ENCODE assay signal across 1 cellular context in the genomic region with DNA sequence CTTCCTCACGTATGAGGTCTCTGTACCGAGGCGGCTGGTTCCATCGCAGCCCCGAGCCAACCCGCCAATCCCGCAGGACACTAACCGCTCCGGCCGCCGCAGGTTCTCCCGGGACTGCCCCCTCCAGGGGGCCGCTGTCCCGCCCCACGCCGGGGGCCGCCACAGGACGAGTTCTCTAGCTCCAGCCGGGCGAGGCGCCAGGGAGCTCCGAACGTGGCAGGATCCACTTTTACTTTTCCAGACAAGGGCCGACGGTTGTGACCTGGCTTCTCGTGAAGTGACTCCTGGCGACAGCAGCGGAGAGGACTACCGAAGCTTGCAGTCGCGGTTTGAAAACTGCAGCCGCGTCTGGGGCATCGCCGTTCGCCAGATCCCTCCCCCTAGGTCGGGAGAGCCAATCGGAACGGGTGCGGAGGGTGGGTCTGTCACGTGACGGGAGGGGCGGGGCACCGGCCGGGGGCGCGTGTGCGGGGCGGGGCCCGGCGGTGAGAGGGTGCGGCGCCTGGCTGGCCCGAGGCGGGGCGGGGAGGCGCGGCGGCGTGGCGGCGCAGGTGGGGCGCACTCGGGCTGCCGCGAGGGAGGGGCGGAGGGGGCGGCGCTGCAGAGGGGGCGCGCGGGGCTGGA.
TF ChIP-seq lines count a peak whose summit lies in the region.

A gene (minus strand): TSS at position 331 of the 624 bp plus-strand sequence. CDS start 8,195 bp downstream, outside the sequence.

TF ChIP-seq in HepG2, 621 proteins besides CTCF, POLR2A, EP300 and RAD21 (continued from another document and continues in another):
- TF ChIP-seq, protein P1, sequence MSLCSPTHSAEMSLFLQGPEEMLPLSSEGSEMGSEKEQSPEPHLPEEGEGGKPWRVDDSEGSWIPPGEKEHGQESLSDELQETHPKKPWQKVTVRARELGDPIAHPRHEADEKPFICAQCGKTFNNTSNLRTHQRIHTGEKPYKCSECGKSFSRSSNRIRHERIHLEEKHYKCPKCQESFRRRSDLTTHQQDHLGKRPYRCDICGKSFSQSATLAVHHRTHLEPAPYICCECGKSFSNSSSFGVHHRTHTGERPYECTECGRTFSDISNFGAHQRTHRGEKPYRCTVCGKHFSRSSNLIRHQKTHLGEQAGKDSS (CRISPR knock-in tag; IDR thresholded peaks at IDR 0.05; ENCODE audit: borderline replicate concordance, low read depth): no peak
- TF ChIP-seq FLYWCH1 (CRISPR knock-in tag; IDR thresholded peaks at IDR 0.05): no peak
- no peak for TF ChIP-seq JARID2 (CRISPR knock-in tag; IDR thresholded peaks at IDR 0.05; ENCODE audit: insufficient replicate concordance)
- TF ChIP-seq CAMTA2 (CRISPR knock-in tag; IDR thresholded peaks at IDR 0.05; ENCODE audit: borderline replicate concordance): no peak
- peak; percentile 24; the same call in 1 of the 2 replicates for TF ChIP-seq ZNF558 (CRISPR knock-in tag; IDR thresholded peaks at IDR 0.05; ENCODE audit: borderline replicate concordance)
- peak; percentile 68; the same call in 1 of the 2 replicates for TF ChIP-seq ZNF790 (CRISPR knock-in tag; IDR thresholded peaks at IDR 0.05; ENCODE audit: borderline replicate concordance)
- no peak; the same call in 1 of the 2 replicates for TF ChIP-seq TGIF2 (CRISPR knock-in tag; IDR thresholded peaks at IDR 0.05)
- TF ChIP-seq KDM3A (CRISPR knock-in tag; IDR thresholded peaks at IDR 0.05; ENCODE audit: low read depth): 0 out of 2 replicates have a peak, but pooled peaks have one; percentile 31
- TF ChIP-seq PHB2 (IDR thresholded peaks at IDR 0.05; ENCODE audit: partially characterized antibody): no peak
- peak; percentile 52; the same call in 1 of the 2 replicates for TF ChIP-seq GATAD1 (CRISPR knock-in tag; IDR thresholded peaks at IDR 0.05)
- peak; percentile 87; the same call in 1 of the 2 replicates for TF ChIP-seq MAZ (IDR thresholded peaks at IDR 0.05; ENCODE audit: borderline replicate concordance, low read depth, low read length)
- peak; percentile 45; the same call in 1 of the 2 replicates for TF ChIP-seq MAZ (CRISPR knock-in tag; IDR thresholded peaks at IDR 0.05; ENCODE audit: low read depth)
- TF ChIP-seq ZFP62 (CRISPR knock-in tag; IDR thresholded peaks at IDR 0.05): no peak
- peak; percentile 96 for TF ChIP-seq RAD51 (IDR thresholded peaks at IDR 0.05; ENCODE audit: borderline replicate concordance)
- TF ChIP-seq, protein P2, sequence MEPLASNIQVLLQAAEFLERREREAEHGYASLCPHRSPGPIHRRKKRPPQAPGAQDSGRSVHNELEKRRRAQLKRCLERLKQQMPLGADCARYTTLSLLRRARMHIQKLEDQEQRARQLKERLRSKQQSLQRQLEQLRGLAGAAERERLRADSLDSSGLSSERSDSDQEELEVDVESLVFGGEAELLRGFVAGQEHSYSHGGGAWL (CRISPR knock-in tag; IDR thresholded peaks at IDR 0.05): no peak
- TF ChIP-seq PAF1 (CRISPR knock-in tag; IDR thresholded peaks at IDR 0.05): no peak
- TF ChIP-seq, protein P3, sequence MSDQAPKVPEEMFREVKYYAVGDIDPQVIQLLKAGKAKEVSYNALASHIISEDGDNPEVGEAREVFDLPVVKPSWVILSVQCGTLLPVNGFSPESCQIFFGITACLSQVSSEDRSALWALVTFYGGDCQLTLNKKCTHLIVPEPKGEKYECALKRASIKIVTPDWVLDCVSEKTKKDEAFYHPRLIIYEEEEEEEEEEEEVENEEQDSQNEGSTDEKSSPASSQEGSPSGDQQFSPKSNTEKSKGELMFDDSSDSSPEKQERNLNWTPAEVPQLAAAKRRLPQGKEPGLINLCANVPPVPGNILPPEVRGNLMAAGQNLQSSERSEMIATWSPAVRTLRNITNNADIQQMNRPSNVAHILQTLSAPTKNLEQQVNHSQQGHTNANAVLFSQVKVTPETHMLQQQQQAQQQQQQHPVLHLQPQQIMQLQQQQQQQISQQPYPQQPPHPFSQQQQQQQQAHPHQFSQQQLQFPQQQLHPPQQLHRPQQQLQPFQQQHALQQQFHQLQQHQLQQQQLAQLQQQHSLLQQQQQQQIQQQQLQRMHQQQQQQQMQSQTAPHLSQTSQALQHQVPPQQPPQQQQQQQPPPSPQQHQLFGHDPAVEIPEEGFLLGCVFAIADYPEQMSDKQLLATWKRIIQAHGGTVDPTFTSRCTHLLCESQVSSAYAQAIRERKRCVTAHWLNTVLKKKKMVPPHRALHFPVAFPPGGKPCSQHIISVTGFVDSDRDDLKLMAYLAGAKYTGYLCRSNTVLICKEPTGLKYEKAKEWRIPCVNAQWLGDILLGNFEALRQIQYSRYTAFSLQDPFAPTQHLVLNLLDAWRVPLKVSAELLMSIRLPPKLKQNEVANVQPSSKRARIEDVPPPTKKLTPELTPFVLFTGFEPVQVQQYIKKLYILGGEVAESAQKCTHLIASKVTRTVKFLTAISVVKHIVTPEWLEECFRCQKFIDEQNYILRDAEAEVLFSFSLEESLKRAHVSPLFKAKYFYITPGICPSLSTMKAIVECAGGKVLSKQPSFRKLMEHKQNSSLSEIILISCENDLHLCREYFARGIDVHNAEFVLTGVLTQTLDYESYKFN (CRISPR knock-in tag; conservative IDR thresholded peaks at IDR 0.05): 0 out of 2 replicates have a peak, but pooled peaks have one; percentile 25
- TF ChIP-seq STAT5B (CRISPR knock-in tag; IDR thresholded peaks at IDR 0.05): peak; percentile 57; the same call in 1 of the 2 replicates
- TF ChIP-seq ZNF343 (CRISPR knock-in tag; IDR thresholded peaks at IDR 0.05): no peak; the same call in 1 of the 2 replicates
- no peak for TF ChIP-seq ZNF253 (CRISPR knock-in tag; IDR thresholded peaks at IDR 0.05; ENCODE audit: borderline replicate concordance)
- TF ChIP-seq, protein P4, sequence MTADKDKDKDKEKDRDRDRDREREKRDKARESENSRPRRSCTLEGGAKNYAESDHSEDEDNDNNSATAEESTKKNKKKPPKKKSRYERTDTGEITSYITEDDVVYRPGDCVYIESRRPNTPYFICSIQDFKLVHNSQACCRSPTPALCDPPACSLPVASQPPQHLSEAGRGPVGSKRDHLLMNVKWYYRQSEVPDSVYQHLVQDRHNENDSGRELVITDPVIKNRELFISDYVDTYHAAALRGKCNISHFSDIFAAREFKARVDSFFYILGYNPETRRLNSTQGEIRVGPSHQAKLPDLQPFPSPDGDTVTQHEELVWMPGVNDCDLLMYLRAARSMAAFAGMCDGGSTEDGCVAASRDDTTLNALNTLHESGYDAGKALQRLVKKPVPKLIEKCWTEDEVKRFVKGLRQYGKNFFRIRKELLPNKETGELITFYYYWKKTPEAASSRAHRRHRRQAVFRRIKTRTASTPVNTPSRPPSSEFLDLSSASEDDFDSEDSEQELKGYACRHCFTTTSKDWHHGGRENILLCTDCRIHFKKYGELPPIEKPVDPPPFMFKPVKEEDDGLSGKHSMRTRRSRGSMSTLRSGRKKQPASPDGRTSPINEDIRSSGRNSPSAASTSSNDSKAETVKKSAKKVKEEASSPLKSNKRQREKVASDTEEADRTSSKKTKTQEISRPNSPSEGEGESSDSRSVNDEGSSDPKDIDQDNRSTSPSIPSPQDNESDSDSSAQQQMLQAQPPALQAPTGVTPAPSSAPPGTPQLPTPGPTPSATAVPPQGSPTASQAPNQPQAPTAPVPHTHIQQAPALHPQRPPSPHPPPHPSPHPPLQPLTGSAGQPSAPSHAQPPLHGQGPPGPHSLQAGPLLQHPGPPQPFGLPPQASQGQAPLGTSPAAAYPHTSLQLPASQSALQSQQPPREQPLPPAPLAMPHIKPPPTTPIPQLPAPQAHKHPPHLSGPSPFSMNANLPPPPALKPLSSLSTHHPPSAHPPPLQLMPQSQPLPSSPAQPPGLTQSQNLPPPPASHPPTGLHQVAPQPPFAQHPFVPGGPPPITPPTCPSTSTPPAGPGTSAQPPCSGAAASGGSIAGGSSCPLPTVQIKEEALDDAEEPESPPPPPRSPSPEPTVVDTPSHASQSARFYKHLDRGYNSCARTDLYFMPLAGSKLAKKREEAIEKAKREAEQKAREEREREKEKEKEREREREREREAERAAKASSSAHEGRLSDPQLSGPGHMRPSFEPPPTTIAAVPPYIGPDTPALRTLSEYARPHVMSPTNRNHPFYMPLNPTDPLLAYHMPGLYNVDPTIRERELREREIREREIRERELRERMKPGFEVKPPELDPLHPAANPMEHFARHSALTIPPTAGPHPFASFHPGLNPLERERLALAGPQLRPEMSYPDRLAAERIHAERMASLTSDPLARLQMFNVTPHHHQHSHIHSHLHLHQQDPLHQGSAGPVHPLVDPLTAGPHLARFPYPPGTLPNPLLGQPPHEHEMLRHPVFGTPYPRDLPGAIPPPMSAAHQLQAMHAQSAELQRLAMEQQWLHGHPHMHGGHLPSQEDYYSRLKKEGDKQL (CRISPR knock-in tag; IDR thresholded peaks at IDR 0.05; ENCODE audit: low read depth): no peak; the same call in 1 of the 2 replicates
- no peak for TF ChIP-seq ZNF878 (CRISPR knock-in tag; IDR thresholded peaks at IDR 0.05)
- TF ChIP-seq ZNF337 (CRISPR knock-in tag; IDR thresholded peaks at IDR 0.05; ENCODE audit: borderline replicate concordance, low read depth): no peak
- TF ChIP-seq, protein P5, sequence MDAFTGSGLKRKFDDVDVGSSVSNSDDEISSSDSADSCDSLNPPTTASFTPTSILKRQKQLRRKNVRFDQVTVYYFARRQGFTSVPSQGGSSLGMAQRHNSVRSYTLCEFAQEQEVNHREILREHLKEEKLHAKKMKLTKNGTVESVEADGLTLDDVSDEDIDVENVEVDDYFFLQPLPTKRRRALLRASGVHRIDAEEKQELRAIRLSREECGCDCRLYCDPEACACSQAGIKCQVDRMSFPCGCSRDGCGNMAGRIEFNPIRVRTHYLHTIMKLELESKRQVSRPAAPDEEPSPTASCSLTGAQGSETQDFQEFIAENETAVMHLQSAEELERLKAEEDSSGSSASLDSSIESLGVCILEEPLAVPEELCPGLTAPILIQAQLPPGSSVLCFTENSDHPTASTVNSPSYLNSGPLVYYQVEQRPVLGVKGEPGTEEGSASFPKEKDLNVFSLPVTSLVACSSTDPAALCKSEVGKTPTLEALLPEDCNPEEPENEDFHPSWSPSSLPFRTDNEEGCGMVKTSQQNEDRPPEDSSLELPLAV (CRISPR knock-in tag; conservative IDR thresholded peaks at IDR 0.05; ENCODE audit: low read depth): no peak
- TF ChIP-seq, protein P6, sequence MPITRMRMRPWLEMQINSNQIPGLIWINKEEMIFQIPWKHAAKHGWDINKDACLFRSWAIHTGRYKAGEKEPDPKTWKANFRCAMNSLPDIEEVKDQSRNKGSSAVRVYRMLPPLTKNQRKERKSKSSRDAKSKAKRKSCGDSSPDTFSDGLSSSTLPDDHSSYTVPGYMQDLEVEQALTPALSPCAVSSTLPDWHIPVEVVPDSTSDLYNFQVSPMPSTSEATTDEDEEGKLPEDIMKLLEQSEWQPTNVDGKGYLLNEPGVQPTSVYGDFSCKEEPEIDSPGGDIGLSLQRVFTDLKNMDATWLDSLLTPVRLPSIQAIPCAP (CRISPR knock-in tag; IDR thresholded peaks at IDR 0.05; ENCODE audit: low read depth): no peak
- TF ChIP-seq RFXAP (CRISPR knock-in tag; IDR thresholded peaks at IDR 0.05; ENCODE audit: borderline replicate concordance): peak; percentile 78; the same call in 1 of the 2 replicates
- no peak for TF ChIP-seq GFI1 (CRISPR knock-in tag; IDR thresholded peaks at IDR 0.05; ENCODE audit: borderline replicate concordance)
- TF ChIP-seq, protein P7, sequence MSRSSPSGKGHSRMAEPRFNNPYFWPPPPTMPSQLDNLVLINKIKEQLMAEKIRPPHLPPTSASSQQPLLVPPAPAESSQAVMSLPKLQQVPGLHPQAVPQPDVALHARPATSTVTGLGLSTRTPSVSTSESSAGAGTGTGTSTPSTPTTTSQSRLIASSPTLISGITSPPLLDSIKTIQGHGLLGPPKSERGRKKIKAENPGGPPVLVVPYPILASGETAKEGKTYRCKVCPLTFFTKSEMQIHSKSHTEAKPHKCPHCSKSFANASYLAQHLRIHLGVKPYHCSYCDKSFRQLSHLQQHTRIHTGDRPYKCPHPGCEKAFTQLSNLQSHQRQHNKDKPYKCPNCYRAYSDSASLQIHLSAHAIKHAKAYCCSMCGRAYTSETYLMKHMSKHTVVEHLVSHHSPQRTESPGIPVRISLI (CRISPR knock-in tag; IDR thresholded peaks at IDR 0.05; ENCODE audit: borderline replicate concordance): no peak
- peak; percentile 66; the same call in 1 of the 2 replicates for TF ChIP-seq ARNTL (CRISPR knock-in tag; IDR thresholded peaks at IDR 0.05)
- TF ChIP-seq SMAD9 (CRISPR knock-in tag; IDR thresholded peaks at IDR 0.05): no peak
- TF ChIP-seq ZNF496 (CRISPR knock-in tag; IDR thresholded peaks at IDR 0.05; ENCODE audit: insufficient replicate concordance): no peak
- no peak for TF ChIP-seq ZNF564 (CRISPR knock-in tag; IDR thresholded peaks at IDR 0.05)
- TF ChIP-seq ZNF841 (CRISPR knock-in tag; IDR thresholded peaks at IDR 0.05; ENCODE audit: borderline replicate concordance): no peak
- 0 out of 2 replicates have a peak, but pooled peaks have one; percentile 69 for TF ChIP-seq NCOA5 (CRISPR knock-in tag; IDR thresholded peaks at IDR 0.05)
- TF ChIP-seq AKAP8 (CRISPR knock-in tag; IDR thresholded peaks at IDR 0.05): no peak
- no peak for TF ChIP-seq ZNF672 (CRISPR knock-in tag; IDR thresholded peaks at IDR 0.05)
- no peak; the same call in 1 of the 2 replicates for TF ChIP-seq SALL1 (CRISPR knock-in tag; IDR thresholded peaks at IDR 0.05)
- TF ChIP-seq, protein P8, sequence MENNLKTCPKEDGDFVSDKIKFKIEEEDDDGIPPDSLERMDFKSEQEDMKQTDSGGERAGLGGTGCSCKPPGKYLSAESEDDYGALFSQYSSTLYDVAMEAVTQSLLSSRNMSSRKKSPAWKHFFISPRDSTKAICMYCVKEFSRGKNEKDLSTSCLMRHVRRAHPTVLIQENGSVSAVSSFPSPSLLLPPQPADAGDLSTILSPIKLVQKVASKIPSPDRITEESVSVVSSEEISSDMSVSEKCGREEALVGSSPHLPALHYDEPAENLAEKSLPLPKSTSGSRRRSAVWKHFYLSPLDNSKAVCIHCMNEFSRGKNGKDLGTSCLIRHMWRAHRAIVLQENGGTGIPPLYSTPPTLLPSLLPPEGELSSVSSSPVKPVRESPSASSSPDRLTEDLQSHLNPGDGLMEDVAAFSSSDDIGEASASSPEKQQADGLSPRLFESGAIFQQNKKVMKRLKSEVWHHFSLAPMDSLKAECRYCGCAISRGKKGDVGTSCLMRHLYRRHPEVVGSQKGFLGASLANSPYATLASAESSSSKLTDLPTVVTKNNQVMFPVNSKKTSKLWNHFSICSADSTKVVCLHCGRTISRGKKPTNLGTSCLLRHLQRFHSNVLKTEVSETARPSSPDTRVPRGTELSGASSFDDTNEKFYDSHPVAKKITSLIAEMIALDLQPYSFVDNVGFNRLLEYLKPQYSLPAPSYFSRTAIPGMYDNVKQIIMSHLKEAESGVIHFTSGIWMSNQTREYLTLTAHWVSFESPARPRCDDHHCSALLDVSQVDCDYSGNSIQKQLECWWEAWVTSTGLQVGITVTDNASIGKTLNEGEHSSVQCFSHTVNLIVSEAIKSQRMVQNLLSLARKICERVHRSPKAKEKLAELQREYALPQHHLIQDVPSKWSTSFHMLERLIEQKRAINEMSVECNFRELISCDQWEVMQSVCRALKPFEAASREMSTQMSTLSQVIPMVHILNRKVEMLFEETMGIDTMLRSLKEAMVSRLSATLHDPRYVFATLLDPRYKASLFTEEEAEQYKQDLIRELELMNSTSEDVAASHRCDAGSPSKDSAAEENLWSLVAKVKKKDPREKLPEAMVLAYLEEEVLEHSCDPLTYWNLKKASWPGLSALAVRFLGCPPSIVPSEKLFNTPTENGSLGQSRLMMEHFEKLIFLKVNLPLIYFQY (CRISPR knock-in tag; IDR thresholded peaks at IDR 0.05; ENCODE audit: borderline replicate concordance): 0 out of 2 replicates have a peak, but pooled peaks have one; percentile 9
- TF ChIP-seq RFXANK (CRISPR knock-in tag; IDR thresholded peaks at IDR 0.05): no peak; the same call in 1 of the 2 replicates
- TF ChIP-seq IKZF1 (IDR thresholded peaks at IDR 0.05): no peak
- TF ChIP-seq ZNF335 (CRISPR knock-in tag; IDR thresholded peaks at IDR 0.05): no peak
- TF ChIP-seq YEATS4 (CRISPR knock-in tag; IDR thresholded peaks at IDR 0.05; ENCODE audit: borderline replicate concordance): peak; percentile 58; the same call in 1 of the 2 replicates
